Comparison of ENCODE assay signal across 26 cellular contexts in the genomic region with DNA sequence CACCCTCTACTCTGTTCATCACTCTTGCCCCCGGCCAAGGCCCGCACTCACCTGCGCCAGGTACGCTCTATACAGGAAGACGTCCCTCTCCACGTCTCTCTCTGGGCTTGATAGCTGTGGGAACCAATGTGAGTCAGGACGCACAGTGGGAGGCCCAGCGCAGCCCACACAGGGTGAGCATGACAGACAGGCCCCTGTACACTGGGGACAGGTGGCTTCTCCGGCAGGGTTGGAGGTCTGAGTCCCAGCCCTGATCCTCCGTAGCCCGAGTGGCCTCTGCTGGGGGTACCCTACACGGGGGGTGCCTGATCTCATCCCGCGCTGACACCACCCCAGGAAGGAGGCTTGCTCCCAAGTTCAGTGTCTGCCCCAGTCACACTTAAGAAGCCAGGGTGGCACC. TPM values are rescaled to one million over a fixed set of nuclear protein-coding genes. Genes with fewer than 3 reads are reported as not detected.
"Had no signal": no experiment of that assay in that cellular context is flagged by ENCODE, and none has a peak within 500 bp of the region (broad histone marks: within the 10 kb centered on the region; RNA-seq: fewer than 3 reads in every experiment).

No MANE protein-coding gene starts in this region.

- H3K9me3 Mint-ChIP-seq: activated naive CD4-positive, alpha-beta T cell treated with anti-CD3 and anti-CD28 coated beads for 36 hours; activated T-helper 17 cell treated with anti-CD3 and anti-CD28 coated beads, Interleukin-2, amount 50 U/mL, for 72 hours; T-cell had no signal

- H3K27me3 Mint-ChIP-seq: activated naive CD8-positive, alpha-beta T cell; activated T-helper 17 cell treated with anti-CD3 and anti-CD28 coated beads, Interleukin-2, amount 50 U/mL, for 72 hours; T-cell had no signal

- H3K4me3 ChIP-seq: cardiac muscle cell, colonic mucosa, SK-N-MC had no signal

- H3K27ac Mint-ChIP-seq: activated naive CD4-positive, alpha-beta T cell treated with anti-CD3 and anti-CD28 coated beads for 36 hours; activated naive CD8-positive, alpha-beta T cell; activated T-helper 17 cell treated with anti-CD3 and anti-CD28 coated beads, Interleukin-2, amount 50 U/mL, for 72 hours; T-cell had no signal

- H3K27ac ChIP-seq: brain microvascular endothelial cell, cardiac muscle cell, colonic mucosa, SK-N-MC, VCaP had no signal

- DNase-seq: activated CD4-positive, alpha-beta T cell treated with anti-CD3 and anti-CD28 coated beads for 4 hours; activated CD4-positive, alpha-beta T cell treated with anti-CD3 and anti-CD28 coated beads, Interleukin-2, amount 50 U/mL, for 4 hours; activated gamma-delta T cell; activated naive CD4-positive, alpha-beta T cell treated with anti-CD3 and anti-CD28 coated beads for 36 hours; activated T-cell treated with anti-CD3 and anti-CD28 coated beads for 4 hours; activated T-cell treated with anti-CD3 and anti-CD28 coated beads, Interleukin-2, amount 50 U/mL, for 48 hours; amygdala; brain microvascular endothelial cell; cerebellar nuclear complex; colonic mucosa; Kasumi-1; NCI-H1105 treated with DMSO at 0.1 percent for 48 hours; NCI-H1436 treated with DMSO at 0.1 percent for 48 hours; NCI-H187 treated with DMSO at 0.1 percent for 48 hours; NCI-H2171; NCI-H2227 treated with DMSO at 0.1 percent for 48 hours; NCI-H526; NCI-H82; T-cell; T-helper 2 cell had no signal

- ATAC-seq: activated T-helper 17 cell treated with anti-CD3 and anti-CD28 coated beads, Interleukin-2, amount 50 U/mL, for 72 hours; Right ventricle myocardium inferior had no signal

- H3K4me3 Mint-ChIP-seq: activated naive CD4-positive, alpha-beta T cell treated with anti-CD3 and anti-CD28 coated beads for 36 hours; activated naive CD8-positive, alpha-beta T cell; activated T-helper 17 cell treated with anti-CD3 and anti-CD28 coated beads, Interleukin-2, amount 50 U/mL, for 72 hours; T-cell had no signal

RNA-seq across cellular contexts. Expression of gene CERS1, which starts 17.0 kb away (rescaled TPM):
- total RNA-seq: activated naive CD4-positive, alpha-beta T cell treated with anti-CD3 and anti-CD28 coated beads for 36 hours; activated T-helper 17 cell treated with anti-CD3 and anti-CD28 coated beads, Interleukin-2, amount 50 U/mL, for 72 hours had no signal

RNA-seq across cellular contexts. Expression of gene HOMER3, which starts 28.1 kb away (rescaled TPM):
- total RNA-seq: activated naive CD4-positive, alpha-beta T cell treated with anti-CD3 and anti-CD28 coated beads for 36 hours had no signal
